ENCODE assay signal across 8 cellular contexts in the genomic region with DNA sequence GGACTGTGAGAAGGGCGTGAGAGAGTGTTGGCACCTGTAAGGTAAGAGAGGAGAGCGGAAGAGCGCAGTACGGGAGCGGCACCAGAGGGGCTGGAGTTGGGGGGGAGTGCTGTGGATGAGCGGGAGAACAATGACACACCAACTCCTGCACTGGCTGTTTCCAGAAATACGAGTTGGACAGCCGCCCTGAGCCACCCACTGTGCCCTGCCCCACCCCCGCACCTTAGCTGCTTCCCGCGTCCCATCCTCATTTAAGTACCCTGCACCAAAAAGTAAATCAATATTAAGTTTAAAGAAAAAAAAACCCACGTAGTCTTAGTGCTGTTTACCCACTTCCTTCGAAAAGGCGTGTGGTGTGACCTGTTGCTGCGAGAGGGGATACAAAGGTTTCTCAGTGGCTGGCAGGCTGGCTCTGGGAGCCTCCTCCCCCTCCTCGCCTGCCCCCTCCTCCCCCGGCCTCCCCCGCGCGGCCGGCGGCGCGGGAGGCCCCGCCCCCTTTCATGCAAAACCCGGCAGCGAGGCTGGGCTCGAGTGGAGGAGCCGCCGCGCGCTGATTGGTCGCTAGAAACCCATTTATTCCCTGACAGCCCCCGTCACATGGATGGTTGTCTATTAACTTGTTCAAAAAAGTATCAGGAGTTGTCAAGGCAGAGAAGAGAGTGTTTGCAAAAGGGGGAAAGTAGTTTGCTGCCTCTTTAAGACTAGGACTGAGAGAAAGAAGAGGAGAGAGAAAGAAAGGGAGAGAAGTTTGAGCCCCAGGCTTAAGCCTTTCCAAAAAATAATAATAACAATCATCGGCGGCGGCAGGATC. TPM values are rescaled to one million over a fixed set of nuclear protein-coding genes. Genes with fewer than 3 reads are reported as not detected.
A peak's percentile ranks its signal among the peaks of the same experiment; 100 is the strongest.
DNase-seq lines count a peak whose midpoint lies in the region; ATAC-seq lines count a peak whose summit lies in the region.

Gene SOX2 (plus strand): TSS at position 601 of the 811 bp plus-strand sequence. CDS start 436 bp downstream, outside the sequence.

- H3K9me3 Mint-ChIP-seq in stimulated activated naive CD8-positive, alpha-beta T cell treated with anti-CD3 and anti-CD28 coated beads, Interleukin-15, amount 100 ng/mL, for 72 hours, result peaks cover 0 to 13% of the 10 kb centered on the region in 2 donors

- peak; percentile 68 for ATAC-seq in stimulated activated naive CD8-positive, alpha-beta T cell treated with anti-CD3 and anti-CD28 coated beads, Interleukin-15, amount 100 ng/mL, for 72 hours
- ATAC-seq in HG03565 (IDR thresholded peaks at IDR 0.05; ENCODE audit: unreplicated experiment), result no peak

- in situ Hi-C loops in G401 (cut with HindIII; ENCODE audit: low sequenced_read_pairs), result no loop called here

- peaks cover 20% of the 10 kb centered on the region for H3K27me3 Mint-ChIP-seq in stimulated activated naive CD8-positive, alpha-beta T cell treated with anti-CD3 and anti-CD28 coated beads, Interleukin-15, amount 100 ng/mL, for 72 hours

- DNase-seq in G401 (ENCODE audit: low spot score), result peak; percentile 42
- DNase-seq in HuH-7.5 (ENCODE audit: low spot score), result peak; percentile 75
- DNase-seq in OCI-M1 (lab: John Stamatoyannopoulos, UW), result peak; percentile 6
- peak; percentile 19 for DNase-seq in dedifferentiated amniotic fluid mesenchymal stem cell (ENCODE audit: extremely low spot score)
- DNase-seq in left kidney (ENCODE audit: low read depth, low spot score), result peak; percentile 94
- DNase-seq in stimulated activated naive CD8-positive, alpha-beta T cell treated with anti-CD3 and anti-CD28 coated beads, Interleukin-15, amount 100 ng/mL, for 72 hours, result no peak
- DNase-seq in amniotic stem cell (lab: John Stamatoyannopoulos, UW), result no peak

- peak within 1 kb of the TSS; percentile 32 to 62 for H3K4me3 Mint-ChIP-seq in stimulated activated naive CD8-positive, alpha-beta T cell treated with anti-CD3 and anti-CD28 coated beads, Interleukin-15, amount 100 ng/mL, for 72 hours

- no peak within 1 kb of the TSS for H3K27ac Mint-ChIP-seq in stimulated activated naive CD8-positive, alpha-beta T cell treated with anti-CD3 and anti-CD28 coated beads, Interleukin-15, amount 100 ng/mL, for 72 hours

- H3K4me1 Mint-ChIP-seq in stimulated activated naive CD8-positive, alpha-beta T cell treated with anti-CD3 and anti-CD28 coated beads, Interleukin-15, amount 100 ng/mL, for 72 hours, result peaks cover 14% of the 10 kb centered on the region

RNA-seq across cellular contexts. Expression of gene SOX2, which starts in this region (rescaled TPM):
- not detected in 2 replicates for total RNA-seq in G401 (2014; rRNA removed; shearing (Covaris generic))

Comparison
In these comparisons a context has a peak if more than half of its experiments do, and no peak if none do; other contexts are left out.
1. Peak in DNase-seq in G401; RNA of the gene not detected or under 1 TPM.
2. DNase-seq: peak in HuH-7.5 (single experiment), OCI-M1 (single experiment), dedifferentiated amniotic fluid mesenchymal stem cell (single experiment) and left kidney (single experiment); none in stimulated activated naive CD8-positive, alpha-beta T cell treated with anti-CD3 and anti-CD28 coated beads, Interleukin-15, amount 100 ng/mL, for 72 hours (0 of 2) and amniotic stem cell (single experiment).